In genomic region chr22:31327786-31328544, GRCh38 we compare ENCODE assay signal across 22 cellular contexts. TPM values are rescaled to one million over a fixed set of nuclear protein-coding genes. Genes with fewer than 3 reads are reported as not detected.
DNase-seq lines count a peak whose midpoint lies in the region; ATAC-seq and TF ChIP-seq lines count a peak whose summit lies in the region.
"Had no signal": no experiment of that assay in that cellular context is flagged by ENCODE, and none has a peak within 500 bp of the region (broad histone marks: within the 10 kb centered on the region; RNA-seq: fewer than 3 reads in every experiment).

No MANE protein-coding gene starts in this region.

- H3K27ac ChIP-seq in left ventricle myocardium inferior (replicated peaks) (no peak overlapping the region), SJCRH30 (peak overlapping the region; percentile 60), right lobe of liver (no peak overlapping the region)
- H3K27ac ChIP-seq: body of pancreas, neural progenitor cell, vagina had no signal

- H3K27me3 ChIP-seq in left ventricle myocardium inferior (ENCODE audit: low read depth) (no peaks in the 10 kb centered on the region), SJCRH30 (no peaks in the 10 kb centered on the region), right lobe of liver (no peaks in the 10 kb centered on the region)
- H3K27me3 ChIP-seq: body of pancreas, neural progenitor cell, vagina had no signal

- H3K4me3 ChIP-seq in left ventricle myocardium inferior (no peak overlapping the region), SJCRH30 (no peak overlapping the region), right lobe of liver (no peak overlapping the region)
- H3K4me3 ChIP-seq: body of pancreas, GM12878, neural progenitor cell, vagina had no signal

- TF ChIP-seq CTCF in left ventricle myocardium inferior (IDR thresholded peaks at IDR 0.05; ENCODE audit: borderline replicate concordance) = no peak
- no peak for TF ChIP-seq CTCF in right lobe of liver (IDR thresholded peaks at IDR 0.05)

- ATAC-seq in Right ventricle myocardium superior (ENCODE audit: poor library complexity) (peak; percentile 64), GM19328 (IDR thresholded peaks at IDR 0.05; ENCODE audit: unreplicated experiment) (no peak), right lobe of liver (no peak), T-helper 17 cell (no peak)
- ATAC-seq: activated CD8-positive, alpha-beta memory T cell treated with anti-CD3 and anti-CD28 coated beads, Interleukin-2, amount 10 ng/mL, durations not matched to agents 7 days and 5 days; body of pancreas; GM12878 had no signal

- no peak for TF ChIP-seq POLR2A in right lobe of liver (IDR thresholded peaks at IDR 0.05)

- no peaks in the 10 kb centered on the region for H3K27me3 Mint-ChIP-seq in T-helper 17 cell
- H3K27me3 Mint-ChIP-seq: activated CD8-positive, alpha-beta memory T cell treated with anti-CD3 and anti-CD28 coated beads, Interleukin-2, amount 10 ng/mL, durations not matched to agents 7 days and 5 days; dendritic cell treated with granulocyte-macrophage colony-stimulating factor and Interleukin-4, amounts not matched to agents 40 ng/mL and 50 ng/mL, for 4 days had no signal

- H3K9me3 ChIP-seq in left ventricle myocardium inferior (replicated peaks) (no peaks in the 10 kb centered on the region), SJCRH30 (replicated peaks) (no peaks in the 10 kb centered on the region), right lobe of liver (no peaks in the 10 kb centered on the region), T-helper 17 cell (ENCODE audit: control insufficient read depth, low read length, poor library complexity, severe bottlenecking) (no peaks in the 10 kb centered on the region)
- H3K9me3 ChIP-seq: body of pancreas, vagina had no signal

- H3K4me3 Mint-ChIP-seq in T-helper 17 cell = no peak overlapping the region
- H3K4me3 Mint-ChIP-seq: activated CD8-positive, alpha-beta memory T cell treated with anti-CD3 and anti-CD28 coated beads, Interleukin-2, amount 10 ng/mL, durations not matched to agents 7 days and 5 days; dendritic cell treated with granulocyte-macrophage colony-stimulating factor and Interleukin-4, amounts not matched to agents 40 ng/mL and 50 ng/mL, for 4 days; neural progenitor cell had no signal

- H3K27ac Mint-ChIP-seq in T-helper 17 cell = no peak overlapping the region
- H3K27ac Mint-ChIP-seq: activated CD8-positive, alpha-beta memory T cell treated with anti-CD3 and anti-CD28 coated beads, Interleukin-2, amount 10 ng/mL, durations not matched to agents 7 days and 5 days; dendritic cell treated with granulocyte-macrophage colony-stimulating factor and Interleukin-4, amounts not matched to agents 40 ng/mL and 50 ng/mL, for 4 days; neural progenitor cell had no signal

- H3K4me1 ChIP-seq in left ventricle myocardium inferior (no peaks in the 10 kb centered on the region), SJCRH30 (peaks cover 22% of the 10 kb centered on the region), right lobe of liver (no peaks in the 10 kb centered on the region)
- H3K4me1 ChIP-seq: body of pancreas had no signal

- 100% methylated on average over 2 of the region's 9 CpGs for WGBS in right lobe of liver (ENCODE audit: insufficient coverage, low coverage, low lambda C conversion rate, missing lambda C conversion rate)

- H3K36me3 Mint-ChIP-seq in T-helper 17 cell (ENCODE audit: low read depth) = peaks cover 21% of the 10 kb centered on the region

- H3K36me3 ChIP-seq in left ventricle myocardium inferior = peaks cover 89% of the 10 kb centered on the region
- H3K36me3 ChIP-seq in SJCRH30 = peaks cover 43% of the 10 kb centered on the region
- peaks cover 0 to 46% (median 10%) of the 10 kb centered on the region in 4 donors for H3K36me3 ChIP-seq in right lobe of liver

- peaks cover 11% of the 10 kb centered on the region for H3K4me1 Mint-ChIP-seq in T-helper 17 cell
- H3K4me1 Mint-ChIP-seq: neural progenitor cell had no signal

- intact Hi-C loops in Right ventricle myocardium superior (cut with DNase I) (no loop called here), left ventricle myocardium inferior (cut with micrococcal nuclease) (no loop called here), right lobe of liver (cut with DNase I) (no loop called here)

- DNase-seq in Right ventricle myocardium superior (no peak), left ventricle myocardium inferior (no peak), SJCRH30 (peak in 1 of 2 experiments; percentile 23), iPS-NIHi7 (ENCODE audit: extremely low spot score) (peak; percentile 43), NCI-H1417 (lab: John Stamatoyannopoulos, UW) (no peak), right lobe of liver (no peak), T-helper 17 cell (no peak)
- DNase-seq: activated CD8-positive, alpha-beta memory T cell treated with anti-CD3 and anti-CD28 coated beads, Interleukin-2, amount 10 ng/mL, durations not matched to agents 7 days and 5 days; activated gamma-delta T cell treated with Interleukin-2 at 50 U/mL for 16 hours; body of pancreas; COR-L47; erythroblast; NCI-H187 treated with DMSO at 0.1 percent for 48 hours; NCI-H446 treated with DMSO at 0.1 percent for 48 hours; RPMI8226; stimulated activated CD4-positive, alpha-beta T cell treated with anti-CD3 and anti-CD28 coated beads, Interleukin-2, amount 100 ng/mL, for 24 hours; T-helper 2 cell had no signal

RNA-seq across cellular contexts. Expression of gene PATZ1, which starts 18.2 kb away (rescaled TPM):
- total RNA-seq in Right ventricle myocardium superior (9.9 TPM), left ventricle myocardium inferior (13.2 TPM), right lobe of liver (10 to 100 TPM in 4 of 6 experiments, 1 to 10 TPM in 2; 7.4 to 18.8 (median 11.5) TPM), T-helper 17 cell (10 to 100 TPM; 35.0 to 38.9 TPM)
- 22.6 and 24.1 TPM in 2 replicates for total RNA-seq in SJCRH30 (2014; rRNA removed; shearing (Covaris generic))

RNA-seq across cellular contexts. Expression of gene PIK3IP1, which starts 35.7 kb away (rescaled TPM):
- total RNA-seq in Right ventricle myocardium superior (10.4 TPM), left ventricle myocardium inferior (11.1 TPM), right lobe of liver (1 to 10 TPM; 1.3 to 6.6 (median 5.6) TPM), T-helper 17 cell (100 to 1,000 TPM; 388 to 426 TPM)
- 0.47 and 0.51 TPM in 2 replicates for total RNA-seq in SJCRH30 (2014; rRNA removed; shearing (Covaris generic))

Comparison
In these comparisons a context has a peak if more than half of its experiments do, and no peak if none do; other contexts are left out.
1. RNA of gene PIK3IP1, which starts 35.7 kb away (total RNA-seq): 388 to 426 TPM in T-helper 17 cell; 11.1 TPM in left ventricle myocardium inferior (single experiment), 10.4 TPM in Right ventricle myocardium superior (single experiment), 1.3 to 6.6 TPM in right lobe of liver and 0.47 to 0.51 TPM in SJCRH30; every median in the first group is over 10 times any median in the second.